ENCODE assay signal across 1 cellular context in genomic region chr7:112572669-112573301, GRCh38.
TF ChIP-seq lines count a peak whose summit lies in the region.

No MANE protein-coding gene starts in this region.

TF ChIP-seq in HepG2, 621 proteins besides CTCF, POLR2A, EP300 and RAD21 (continued from another document):
- TF ChIP-seq PBX2 (CRISPR knock-in tag; IDR thresholded peaks at IDR 0.05) (no peak), GZF1 (CRISPR knock-in tag; IDR thresholded peaks at IDR 0.05) (no peak), TRIM24 (CRISPR knock-in tag; IDR thresholded peaks at IDR 0.05) (no peak), NR3C1 (CRISPR knock-in tag; IDR thresholded peaks at IDR 0.05) (no peak), NR2F1 (CRISPR knock-in tag; IDR thresholded peaks at IDR 0.05) (no peak), MAZ (IDR thresholded peaks at IDR 0.05; ENCODE audit: borderline replicate concordance, low read depth, low read length) (no peak), MAZ (CRISPR knock-in tag; IDR thresholded peaks at IDR 0.05; ENCODE audit: low read depth) (no peak), SYNCRIP (IDR thresholded peaks at IDR 0.05; ENCODE audit: insufficient read depth, low read depth, low read length) (no peak), FOXA3 (CRISPR knock-in tag; IDR thresholded peaks at IDR 0.05) (peak; percentile 44; the same call in 1 of the 2 replicates), ZNF616 (CRISPR knock-in tag; IDR thresholded peaks at IDR 0.05; ENCODE audit: low read depth) (no peak), ZFP90 (CRISPR knock-in tag; IDR thresholded peaks at IDR 0.05; ENCODE audit: borderline replicate concordance) (no peak)
